ENCODE assay signal across 25 cellular contexts in genomic region chr9:37706290-37706689, GRCh38. TPM values are rescaled to one million over a fixed set of nuclear protein-coding genes. Genes with fewer than 3 reads are reported as not detected.
DNase-seq lines count a peak whose midpoint lies in the region; ATAC-seq, FAIRE-seq and TF ChIP-seq lines count a peak whose summit lies in the region.
"Had no signal": no experiment of that assay in that cellular context is flagged by ENCODE, and none has a peak within 500 bp of the region (broad histone marks: within the 10 kb centered on the region; RNA-seq: fewer than 3 reads in every experiment).

No MANE protein-coding gene starts in this region.

- peaks cover 12% of the 10 kb centered on the region for H3K4me1 Mint-ChIP-seq in stimulated activated naive CD8-positive, alpha-beta T cell treated with anti-CD3 and anti-CD28 coated beads, Interleukin-15, Interleukin-2, amounts not matched to agents 100 ng/mL and 50 ng/mL, for 24 hours (ENCODE audit: low read depth)
- H3K4me1 Mint-ChIP-seq: T-cell had no signal

- no peak for TF ChIP-seq CTCF in mammary epithelial cell (conservative IDR thresholded peaks at IDR 0.05 in 1 of 2, IDR thresholded peaks at IDR 0.05 in 1 of 2; ENCODE audit: extremely low read depth in 1 of 2, insufficient read depth in 1 of 2, low read depth in 1 of 2, low read length in 2 of 2)
- no peak for TF ChIP-seq CTCF in breast epithelium (IDR thresholded peaks at IDR 0.05)
- TF ChIP-seq CTCF in fibroblast of lung (conservative IDR thresholded peaks at IDR 0.05 in 1 of 2, IDR thresholded peaks at IDR 0.05 in 1 of 2; ENCODE audit: low read depth in 1 of 2, low read length in 2 of 2), result no peak

- no TSS peak for BruUV-seq in mammary epithelial cell (replicated peaks; lab: Mats Ljungman, UMichigan)

- no peaks in the 10 kb centered on the region for H3K36me3 Mint-ChIP-seq in stimulated activated naive CD8-positive, alpha-beta T cell treated with anti-CD3 and anti-CD28 coated beads, Interleukin-15, Interleukin-2, amounts not matched to agents 100 ng/mL and 50 ng/mL, for 24 hours (ENCODE audit: low read depth)
- H3K36me3 Mint-ChIP-seq: natural killer cell treated with Interleukin-12 subunit alpha and Interleukin-12 subunit beta and Interleukin-15 and Interleukin-18, amount 100 ng/mL, for 72 hours; T-cell had no signal

- in situ Hi-C loops in mammary epithelial cell (cut with MboI; ENCODE audit: low sequenced_read_pairs in 2 of 2), result loop anchor here (10.0 to 25.0 kb wide), 2 partner anchors 51 to 656 kb away; partner anchors contain the start of gene FRMPD1 (in 1 of the 2)

- H2AFZ ChIP-seq in mammary epithelial cell (ENCODE audit: low read depth, low read length) (no peak overlapping the region), fibroblast of lung (ENCODE audit: low read length) (no peak overlapping the region)

- H3K27ac ChIP-seq in mammary epithelial cell (ENCODE audit: insufficient read depth, low read depth, low read length) (no peak overlapping the region), breast epithelium (no peak overlapping the region), fibroblast of lung (ENCODE audit: insufficient read depth, low read length) (no peak overlapping the region)
- H3K27ac ChIP-seq: ascending aorta had no signal

- DNase-seq in mammary epithelial cell, result peak; percentile 69
- DNase-seq in breast epithelium (ENCODE audit: low spot score in 2 of 2), result no peak
- DNase-seq in RCC 7860 (ENCODE audit: low spot score), result peak; percentile 38
- DNase-seq in fibroblast of lung (ENCODE audit: low read depth in 2 of 2), result peak; percentile 2 to 55
- no peak for DNase-seq in Right ventricle myocardium superior
- DNase-seq: activated CD4-positive, CD25-positive, alpha-beta regulatory T cell treated with anti-CD3 and anti-CD28 coated beads, Interleukin-2, amount 50 U/mL, for 72 hours; activated CD8-positive, alpha-beta T cell treated with anti-CD3 and anti-CD28 coated beads, Interleukin-2, amount 10 ng/mL, durations not matched to agents 7 days and 5 days; activated naive CD4-positive, alpha-beta T cell treated with Interleukin-2 at 50 U/mL for 16 hours; C1 segment of cervical spinal cord; EL; NCI-H1417; NCI-H2081 treated with DMSO at 0.1 percent for 48 hours; NCI-H446 treated with DMSO at 0.1 percent for 48 hours; SHP77; T-cell had no signal

- intact Hi-C loops in mammary epithelial cell (cut with micrococcal nuclease) (no loop called here), breast epithelium (cut with DNase I; ENCODE audit: low total_unique reads) (no loop called here), Right ventricle myocardium superior (cut with DNase I) (no loop called here)

- H3K9me3 ChIP-seq in mammary epithelial cell (replicated peaks; ENCODE audit: insufficient read depth, low read length), result no peaks in the 10 kb centered on the region
- no peaks in the 10 kb centered on the region for H3K9me3 ChIP-seq in breast epithelium
- H3K9me3 ChIP-seq in fibroblast of lung (ENCODE audit: control insufficient read depth, insufficient read depth, low read depth, low read length), result no peaks in the 10 kb centered on the region
- H3K9me3 ChIP-seq: ascending aorta had no signal

- H3K9ac ChIP-seq in mammary epithelial cell (ENCODE audit: insufficient read depth, low read length) (no peak overlapping the region), fibroblast of lung (ENCODE audit: insufficient read depth, low read length) (no peak overlapping the region)

- peaks cover 20% of the 10 kb centered on the region for H3K27me3 Mint-ChIP-seq in stimulated activated naive CD8-positive, alpha-beta T cell treated with anti-CD3 and anti-CD28 coated beads, Interleukin-15, Interleukin-2, amounts not matched to agents 100 ng/mL and 50 ng/mL, for 24 hours

- no peaks in the 10 kb centered on the region for H3K9me3 Mint-ChIP-seq in stimulated activated naive CD8-positive, alpha-beta T cell treated with anti-CD3 and anti-CD28 coated beads, Interleukin-15, Interleukin-2, amounts not matched to agents 100 ng/mL and 50 ng/mL, for 24 hours
- H3K9me3 Mint-ChIP-seq: natural killer cell treated with Interleukin-12 subunit alpha and Interleukin-12 subunit beta and Interleukin-15 and Interleukin-18, amount 100 ng/mL, for 72 hours; T-cell had no signal

- no peak for ATAC-seq in GM21360 (IDR thresholded peaks at IDR 0.05; ENCODE audit: unreplicated experiment)
- ATAC-seq in HG03520 (IDR thresholded peaks at IDR 0.05; ENCODE audit: unreplicated experiment), result no peak
- no peak for ATAC-seq in Right ventricle myocardium superior (ENCODE audit: poor library complexity)
- ATAC-seq: activated CD8-positive, alpha-beta T cell treated with anti-CD3 and anti-CD28 coated beads, Interleukin-2, amount 10 ng/mL, durations not matched to agents 7 days and 5 days; HCT116; natural killer cell treated with Interleukin-12 subunit alpha and Interleukin-12 subunit beta and Interleukin-15 and Interleukin-18, amount 100 ng/mL, for 72 hours; T-cell had no signal

- TF ChIP-seq POLR2A in breast epithelium (IDR thresholded peaks at IDR 0.05), result no peak

- H3K4me3 Mint-ChIP-seq in stimulated activated naive CD8-positive, alpha-beta T cell treated with anti-CD3 and anti-CD28 coated beads, Interleukin-15, Interleukin-2, amounts not matched to agents 100 ng/mL and 50 ng/mL, for 24 hours, result no peak overlapping the region
- H3K4me3 Mint-ChIP-seq: activated CD8-positive, alpha-beta T cell treated with anti-CD3 and anti-CD28 coated beads, Interleukin-2, amount 10 ng/mL, durations not matched to agents 7 days and 5 days; natural killer cell treated with Interleukin-12 subunit alpha and Interleukin-12 subunit beta and Interleukin-15 and Interleukin-18, amount 100 ng/mL, for 72 hours; T-cell had no signal

- no peak overlapping the region for H3K4me2 ChIP-seq in mammary epithelial cell (ENCODE audit: insufficient read depth, low read depth, low read length)
- H3K4me2 ChIP-seq in fibroblast of lung (ENCODE audit: extremely low read depth, insufficient read depth, low read length), result no peak overlapping the region

- peak; percentile 34 for FAIRE-seq in RCC 7860 (lab: Jason Lieb, UNC)

- dilution Hi-C loops in mammary epithelial cell (cut with HindIII; ENCODE audit: low sequenced_read_pairs), result no loop called here

- H3K36me3 ChIP-seq in mammary epithelial cell (ENCODE audit: insufficient read depth, low read length) (no peaks in the 10 kb centered on the region), breast epithelium (no peaks in the 10 kb centered on the region), fibroblast of lung (ENCODE audit: control insufficient read depth, insufficient read depth, low read length) (no peaks in the 10 kb centered on the region)
- H3K36me3 ChIP-seq: ascending aorta had no signal

- WGBS in mammary epithelial cell (ENCODE audit: low coverage, missing lambda C conversion rate), result 79% methylated on average over 3 of the region's 3 CpGs

- H3K27ac Mint-ChIP-seq in stimulated activated naive CD8-positive, alpha-beta T cell treated with anti-CD3 and anti-CD28 coated beads, Interleukin-15, Interleukin-2, amounts not matched to agents 100 ng/mL and 50 ng/mL, for 24 hours, result peak overlapping the region; percentile 15
- H3K27ac Mint-ChIP-seq: activated CD8-positive, alpha-beta T cell treated with anti-CD3 and anti-CD28 coated beads, Interleukin-2, amount 10 ng/mL, durations not matched to agents 7 days and 5 days; natural killer cell treated with Interleukin-12 subunit alpha and Interleukin-12 subunit beta and Interleukin-15 and Interleukin-18, amount 100 ng/mL, for 72 hours; T-cell had no signal

- H3K27me3 ChIP-seq in mammary epithelial cell (ENCODE audit: insufficient read depth, low read length) (no peaks in the 10 kb centered on the region), breast epithelium (no peaks in the 10 kb centered on the region), fibroblast of lung (ENCODE audit: control insufficient read depth, insufficient read depth, low read length) (peaks cover 12% of the 10 kb centered on the region)
- H3K27me3 ChIP-seq: ascending aorta had no signal

- H3K79me2 ChIP-seq in mammary epithelial cell (ENCODE audit: insufficient read depth, low read length), result no peaks in the 10 kb centered on the region
- H3K79me2 ChIP-seq in fibroblast of lung (ENCODE audit: control insufficient read depth, insufficient read depth, low read length), result no peaks in the 10 kb centered on the region

- no peak overlapping the region for H3K4me3 ChIP-seq in mammary epithelial cell (replicated peaks in 1 of 3; ENCODE audit: insufficient read depth in 1 of 3, low read depth in 2 of 3, low read length in 3 of 3)
- H3K4me3 ChIP-seq in breast epithelium, result no peak overlapping the region
- no peak overlapping the region for H3K4me3 ChIP-seq in fibroblast of lung (replicated peaks in 1 of 4; ENCODE audit: control extremely low read depth in 1 of 4, insufficient read depth in 1 of 4, low read depth in 3 of 4, low read length in 4 of 4)
- H3K4me3 ChIP-seq: ascending aorta had no signal

- H4K20me1 ChIP-seq in mammary epithelial cell (ENCODE audit: insufficient read depth, low read length) (no peaks in the 10 kb centered on the region), fibroblast of lung (ENCODE audit: control insufficient read depth, extremely low read depth, insufficient read depth, low read length) (no peaks in the 10 kb centered on the region)

- CTCF ChIA-PET in mammary epithelial cell (lab: Charles Lee; ENCODE audit: low non-redundant PET), result no interaction called here

- H3K4me1 ChIP-seq in mammary epithelial cell (ENCODE audit: insufficient read depth, low read length), result peaks cover 9% of the 10 kb centered on the region
- H3K4me1 ChIP-seq in breast epithelium, result no peaks in the 10 kb centered on the region
- no peaks in the 10 kb centered on the region for H3K4me1 ChIP-seq in fibroblast of lung (ENCODE audit: control insufficient read depth, extremely low read depth, insufficient read depth, low read length)
- H3K4me1 ChIP-seq: ascending aorta had no signal

RNA-seq across cellular contexts. Expression of gene TRMT10B, which starts 47.3 kb away (rescaled TPM):
- 1 to 10 TPM; 2.7 to 7.5 TPM for total RNA-seq in mammary epithelial cell
- polyA plus RNA-seq in mammary epithelial cell, result 3.7 TPM
- polyA minus RNA-seq in mammary epithelial cell, result not detected
- total RNA-seq in breast epithelium, result 10 to 100 TPM in 2 of 3 donors, 1 to 10 TPM in 1; 6.7 to 12.1 (median 11.1) TPM
- total RNA-seq in fibroblast of lung, result 3.9 and 5.6 TPM in 2 replicates
- polyA plus RNA-seq in fibroblast of lung, result 6.6 and 7.5 TPM in 2 replicates
- polyA plus RNA-seq in fibroblast of lung (2012), result 4.4 and 5.6 TPM in 2 replicates
- 0.70 and 3.8 TPM in 2 replicates for polyA minus RNA-seq in fibroblast of lung (ENCODE audit: low replicate concordance)
- 3.7 TPM for total RNA-seq in Right ventricle myocardium superior

RNA-seq across cellular contexts. Expression of gene FRMPD1, which starts 55.5 kb away (rescaled TPM):
- total RNA-seq in mammary epithelial cell (under 1 TPM; 0.17 to 0.26 TPM), breast epithelium (1 to 10 TPM in 1 of 3 donors, under 1 TPM in 2; 0.16 to 1.6 (median 0.59) TPM), fibroblast of lung (not detected in 2 replicates), Right ventricle myocardium superior (1.6 TPM)
- polyA plus RNA-seq in mammary epithelial cell (0.14 TPM), fibroblast of lung (not detected in 2 replicates)
- polyA minus RNA-seq in mammary epithelial cell (not detected), fibroblast of lung (ENCODE audit: low replicate concordance) (not detected in 2 replicates)
- polyA plus RNA-seq in fibroblast of lung (2012), result not detected in 2 replicates
- total RNA-seq: activated CD8-positive, alpha-beta T cell treated with anti-CD3 and anti-CD28 coated beads, Interleukin-2, amount 10 ng/mL, durations not matched to agents 7 days and 5 days; ascending aorta; dermis microvascular lymphatic vessel endothelial cell; MCF 10A; natural killer cell treated with Interleukin-12 subunit alpha and Interleukin-12 subunit beta and Interleukin-15 and Interleukin-18, amount 100 ng/mL, for 72 hours; OCI-LY7; osteocyte; T-cell had no signal

Comparison
In these comparisons a context has a peak if more than half of its experiments do, and no peak if none do; other contexts are left out.
1. DNase-seq: peak in mammary epithelial cell (single experiment), RCC 7860 (single experiment) and fibroblast of lung (2 of 2); none in breast epithelium (0 of 2) and Right ventricle myocardium superior (single experiment).